In genomic region chr6:29722773-29723665, GRCh38 we compare ENCODE assay signal across 8 cellular contexts. TPM values are rescaled to one million over a fixed set of nuclear protein-coding genes. Genes with fewer than 3 reads are reported as not detected.
DNase-seq lines count a peak whose midpoint lies in the region; ATAC-seq, FAIRE-seq and TF ChIP-seq lines count a peak whose summit lies in the region.

HLA-F (plus strand) TSS chr6:29723434; CDS start chr6:29723464, 30 bp downstream.

- ATAC-seq in HG03432 (IDR thresholded peaks at IDR 0.05; ENCODE audit: unreplicated experiment) = peak; percentile 87

- intact Hi-C loops in stomach (cut with DNase I; ENCODE audit: low total_unique reads) = no loop called here

- no peak for FAIRE-seq in frontal cortex (lab: Jason Lieb, UNC)

- H3K36me3 ChIP-seq in BE2C (no peaks in the 10 kb centered on the region), neuron (ENCODE audit: insufficient read depth, low read length) (no peaks in the 10 kb centered on the region), stomach (peaks cover 4 to 39% (median 33%) of the 10 kb centered on the region in 4 donors)

- H3K4me1 ChIP-seq in BE2C (no peaks in the 10 kb centered on the region), neuron (ENCODE audit: insufficient read depth, low read length) (no peaks in the 10 kb centered on the region), stomach (peaks cover 0 to 27% (median 22%) of the 10 kb centered on the region in 4 donors)

- peak within 1 kb of the TSS; percentile 84 to 96 (median 89) for H3K27ac ChIP-seq in stomach

- 3 to 8% (median 4%) methylated on average over 21 to 33 of the region's 33 CpGs for WGBS in stomach, 5 donors

- H3K27me3 ChIP-seq in BE2C = peaks cover 12% of the 10 kb centered on the region
- H3K27me3 ChIP-seq in neuron (ENCODE audit: insufficient read depth, low read length) = peaks cover 42% of the 10 kb centered on the region
- no peaks in the 10 kb centered on the region for H3K27me3 ChIP-seq in stomach

- TF ChIP-seq EP300 in stomach (IDR thresholded peaks at IDR 0.05) = no peak

- H3K4me3 ChIP-seq in BE2C (ENCODE audit: low read depth, low read length) (no peak within 1 kb of the TSS; the same call in 1 of the 2 replicates), neuron (ENCODE audit: low read length) (peak within 1 kb of the TSS; percentile 18), stomach (peak within 1 kb of the TSS; percentile 87 to 92 (median 89))

- no peak for TF ChIP-seq POLR2A in stomach (IDR thresholded peaks at IDR 0.05)

- TF ChIP-seq CTCF in BE2C (IDR thresholded peaks at IDR 0.05; ENCODE audit: low read depth, low read length) (no peak), stomach (IDR thresholded peaks at IDR 0.05) (no peak)

- DNase-seq in BE2C = peak; percentile 38
- DNase-seq in GM19238 (ENCODE audit: insufficient read length, low spot score) = peak; percentile 79
- DNase-seq in RPMI7951 (ENCODE audit: low read depth) = peak; percentile 92
- DNase-seq in activated naive CD4-positive, alpha-beta T cell (lab: John Stamatoyannopoulos, UW) = peak; percentile 32 to 65 (median 50)
- peak; percentile 77 to 91 for DNase-seq in frontal cortex (ENCODE audit: low spot score in 2 of 2)
- DNase-seq in stomach = peak; percentile 93

- peaks cover 3% of the 10 kb centered on the region; the same call in 1 of the 2 replicates for H3K9me3 ChIP-seq in BE2C
- H3K9me3 ChIP-seq in neuron (ENCODE audit: low read length) = peaks cover 4% of the 10 kb centered on the region
- no peaks in the 10 kb centered on the region for H3K9me3 ChIP-seq in stomach

- peak within 1 kb of the TSS; percentile 71 for H2AFZ ChIP-seq in neuron (ENCODE audit: low read depth, low read length)

RNA-seq across cellular contexts. Expression of gene HLA-F, which starts in this region (rescaled TPM):
- polyA plus RNA-seq in BE2C (2012; ENCODE audit: insufficient read depth, insufficient read length, low read depth) = 0.65 TPM
- total RNA-seq in RPMI7951 (2014; rRNA removed; shearing (Covaris generic)) = 59.1 and 69.5 TPM in 2 replicates
- total RNA-seq in frontal cortex = 0.82 TPM
- 100 to 1,000 TPM in 3 of 5 donors, 10 to 100 TPM in 2; 32.7 to 115 (median 108) TPM for total RNA-seq in stomach
- 100 to 1,000 TPM in 1 of 3 donors, 10 to 100 TPM in 2; 17.2 to 164 (median 44.4) TPM for polyA plus RNA-seq in stomach

Comparison
In these comparisons a context has a peak if more than half of its experiments do, and no peak if none do; other contexts are left out.
1. RNA of gene HLA-F (total RNA-seq): 32.7 to 115 TPM in stomach and 59.1 to 69.5 TPM in RPMI7951; 0.82 TPM in frontal cortex (single experiment); every median in the first group is over 10 times any median in the second.
2. Peak in DNase-seq in frontal cortex; RNA of the gene not detected or under 1 TPM.
3. DNase-seq: peak in every context shown above with its lines; median percentile 93 in stomach; 92 in RPMI7951; 84 in frontal cortex; 79 in GM19238; 50 in activated naive CD4-positive, alpha-beta T cell; 38 in BE2C.